In the genomic region with DNA sequence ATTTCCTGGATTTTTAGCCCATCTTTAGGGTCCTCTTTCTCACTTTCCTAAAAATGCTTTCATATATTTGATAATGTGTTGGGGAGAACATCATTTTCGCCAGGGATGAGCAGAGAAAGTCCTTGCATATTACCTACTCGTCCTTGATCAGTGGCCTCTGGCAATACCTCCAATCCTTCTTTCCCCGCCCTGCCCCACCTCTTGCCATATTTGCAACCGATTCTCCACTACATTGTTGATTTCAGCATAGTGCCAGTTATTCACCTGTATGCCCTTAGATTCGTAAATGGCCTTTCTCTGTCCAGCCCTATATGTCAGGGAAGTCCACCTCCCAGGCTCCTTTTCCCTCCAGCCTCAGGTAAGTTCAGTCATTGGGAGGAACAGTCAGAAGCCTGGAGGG, we compare ENCODE assay signal across 1 cellular context.
TF ChIP-seq lines count a peak whose summit lies in the region.

No MANE protein-coding gene starts in this region.

TF ChIP-seq in IMR-90, 13 proteins besides CTCF, POLR2A, EP300 and RAD21:
- TF ChIP-seq MXI1 (IDR thresholded peaks at IDR 0.05; ENCODE audit: borderline replicate concordance, low read depth, low read length) (no peak), MAZ (IDR thresholded peaks at IDR 0.05; ENCODE audit: borderline replicate concordance, low read depth, low read length) (no peak), SMC3 (IDR thresholded peaks at IDR 0.05; ENCODE audit: low read depth, low read length) (no peak), CEBPB (IDR thresholded peaks at IDR 0.05; ENCODE audit: low read depth, low read length) (no peak), MAFK (IDR thresholded peaks at IDR 0.05; ENCODE audit: low read depth, low read length) (no peak), CHD1 (IDR thresholded peaks at IDR 0.05; ENCODE audit: low read depth, low read length) (no peak), BHLHE40 (IDR thresholded peaks at IDR 0.05; ENCODE audit: low read depth, low read length) (no peak), FOS (IDR thresholded peaks at IDR 0.05; ENCODE audit: low read depth, low read length) (no peak), RFX5 (IDR thresholded peaks at IDR 0.05; ENCODE audit: low read depth, low read length) (no peak), RCOR1 (IDR thresholded peaks at IDR 0.05; ENCODE audit: insufficient replicate concordance, low read length) (no peak), NFE2L2 (IDR thresholded peaks at IDR 0.05; ENCODE audit: low read depth, low read length) (no peak)
- TF ChIP-seq, protein P1, sequence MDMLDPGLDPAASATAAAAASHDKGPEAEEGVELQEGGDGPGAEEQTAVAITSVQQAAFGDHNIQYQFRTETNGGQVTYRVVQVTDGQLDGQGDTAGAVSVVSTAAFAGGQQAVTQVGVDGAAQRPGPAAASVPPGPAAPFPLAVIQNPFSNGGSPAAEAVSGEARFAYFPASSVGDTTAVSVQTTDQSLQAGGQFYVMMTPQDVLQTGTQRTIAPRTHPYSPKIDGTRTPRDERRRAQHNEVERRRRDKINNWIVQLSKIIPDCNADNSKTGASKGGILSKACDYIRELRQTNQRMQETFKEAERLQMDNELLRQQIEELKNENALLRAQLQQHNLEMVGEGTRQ (IDR thresholded peaks at IDR 0.05; ENCODE audit: low read depth, low read length) = no peak
- TF ChIP-seq, protein P2, sequence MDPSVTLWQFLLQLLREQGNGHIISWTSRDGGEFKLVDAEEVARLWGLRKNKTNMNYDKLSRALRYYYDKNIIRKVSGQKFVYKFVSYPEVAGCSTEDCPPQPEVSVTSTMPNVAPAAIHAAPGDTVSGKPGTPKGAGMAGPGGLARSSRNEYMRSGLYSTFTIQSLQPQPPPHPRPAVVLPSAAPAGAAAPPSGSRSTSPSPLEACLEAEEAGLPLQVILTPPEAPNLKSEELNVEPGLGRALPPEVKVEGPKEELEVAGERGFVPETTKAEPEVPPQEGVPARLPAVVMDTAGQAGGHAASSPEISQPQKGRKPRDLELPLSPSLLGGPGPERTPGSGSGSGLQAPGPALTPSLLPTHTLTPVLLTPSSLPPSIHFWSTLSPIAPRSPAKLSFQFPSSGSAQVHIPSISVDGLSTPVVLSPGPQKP (IDR thresholded peaks at IDR 0.05; ENCODE audit: borderline replicate concordance, low read depth, low read length) = no peak
